Comparison of ENCODE assay signal across 8 cellular contexts in genomic region chr11:59173080-59173963, GRCh38. TPM values are rescaled to one million over a fixed set of nuclear protein-coding genes. Genes with fewer than 3 reads are reported as not detected.
A peak's percentile ranks its signal among the peaks of the same experiment; 100 is the strongest.
DNase-seq lines count a peak whose midpoint lies in the region; ATAC-seq and TF ChIP-seq lines count a peak whose summit lies in the region.

No MANE protein-coding gene starts in this region.

- TF ChIP-seq CTCF in WERI-Rb-1 (IDR thresholded peaks at IDR 0.05; ENCODE audit: low read depth, low read length): no peak
- TF ChIP-seq CTCF in foreskin fibroblast (IDR thresholded peaks at IDR 0.05; ENCODE audit: low read depth, low read length): no peak

- peak overlapping the region; percentile 91 for H3K4me2 ChIP-seq in neuronal stem cell (ENCODE audit: insufficient read depth, low read length, poor library complexity, severe bottlenecking)

- WGBS in neuronal stem cell (ENCODE audit: extremely low coverage in 2 of 2, insufficient read length in 2 of 2, insufficient replicate concordance in 1 of 2), 2 donors: no CpG with 5 or more reads among the region's 37 CpGs

- peaks cover 6% of the 10 kb centered on the region for H3K79me1 ChIP-seq in neuronal stem cell (ENCODE audit: low read depth, low read length)

- H3K27ac ChIP-seq in WERI-Rb-1 (no peak overlapping the region), neuronal stem cell (replicated peaks; ENCODE audit: low read length) (peak overlapping the region; percentile 89)

- H2BK12ac ChIP-seq in neuronal stem cell (ENCODE audit: low read length): peak overlapping the region; percentile 98

- H4K8ac ChIP-seq in neuronal stem cell (ENCODE audit: low read depth, low read length): no peak overlapping the region

- peak overlapping the region; percentile 98 for H2AK5ac ChIP-seq in neuronal stem cell (ENCODE audit: low read depth, low read length)

- H3K9ac ChIP-seq in neuronal stem cell (ENCODE audit: low read depth, low read length, poor library complexity): peak overlapping the region; percentile 97

- peak overlapping the region; percentile 76 for H2AFZ ChIP-seq in neuronal stem cell (ENCODE audit: low read length)

- peak overlapping the region; percentile 97 for H2BK5ac ChIP-seq in neuronal stem cell (ENCODE audit: low read length)

- DNase-seq in ELR (ENCODE audit: low read depth) (peak; percentile 30), WERI-Rb-1 (peak; percentile 15), foreskin fibroblast (peak in 1 of 2 donors; percentile 41), neuronal stem cell (ENCODE audit: low spot score) (no peak), globus pallidus (ENCODE audit: low spot score) (no peak), NCI-H2196 (lab: John Stamatoyannopoulos, UW; ENCODE audit: unreplicated experiment) (no peak)

- peak overlapping the region; percentile 75 for H3K23ac ChIP-seq in neuronal stem cell (ENCODE audit: low read depth, low read length, poor library complexity)

- H3K18ac ChIP-seq in neuronal stem cell (ENCODE audit: low read length): peak overlapping the region; percentile 99

- no peak overlapping the region for H3K4me3 ChIP-seq in WERI-Rb-1 (ENCODE audit: low read depth, low read length)
- peak overlapping the region; percentile 56 to 60 for H3K4me3 ChIP-seq in foreskin fibroblast (ENCODE audit: low read depth in 1 of 2, low read length in 2 of 2)
- peak overlapping the region; percentile 86 to 95 for H3K4me3 ChIP-seq in neuronal stem cell (ENCODE audit: low read length in 2 of 2)

- ATAC-seq in HG02759 (IDR thresholded peaks at IDR 0.05; ENCODE audit: unreplicated experiment) (peak; percentile 1), HG03097 (IDR thresholded peaks at IDR 0.05; ENCODE audit: low FRiP score, unreplicated experiment) (no peak)

- H4K91ac ChIP-seq in neuronal stem cell (ENCODE audit: low read depth, low read length, poor library complexity): no peak overlapping the region

- H3K9me3 ChIP-seq in WERI-Rb-1 (ENCODE audit: severe bottlenecking): no peaks in the 10 kb centered on the region
- peaks cover 0 to 20% of the 10 kb centered on the region in 2 donors for H3K9me3 ChIP-seq in neuronal stem cell (replicated peaks in 1 of 2; ENCODE audit: control insufficient read depth in 2 of 2, insufficient read depth in 1 of 2, low read depth in 1 of 2, low read length in 2 of 2)

- H2BK15ac ChIP-seq in neuronal stem cell (ENCODE audit: low read length): peak overlapping the region; percentile 91

- peak overlapping the region; percentile 82 for H2BK120ac ChIP-seq in neuronal stem cell (ENCODE audit: low read depth, low read length)

- H3K14ac ChIP-seq in neuronal stem cell (ENCODE audit: low read length): peak overlapping the region; percentile 83

- H3K4ac ChIP-seq in neuronal stem cell (ENCODE audit: low read length): no peak overlapping the region

- H3K27me3 ChIP-seq in WERI-Rb-1 (ENCODE audit: insufficient read depth, low read depth, severe bottlenecking) (peaks cover 80% of the 10 kb centered on the region), neuronal stem cell (ENCODE audit: control insufficient read depth in 3 of 3, insufficient read depth in 3 of 3, low read depth in 1 of 3, low read length in 3 of 3) (no peaks in the 10 kb centered on the region)

- H3K36me3 ChIP-seq in WERI-Rb-1 (no peaks in the 10 kb centered on the region), neuronal stem cell (replicated peaks in 1 of 2; ENCODE audit: control insufficient read depth in 2 of 2, insufficient read depth in 2 of 2, low read length in 2 of 2) (peaks cover 11 to 38% of the 10 kb centered on the region in 2 donors)

- peaks cover 20% of the 10 kb centered on the region in 2 donors for H3K4me1 ChIP-seq in neuronal stem cell (ENCODE audit: control insufficient read depth in 2 of 2, insufficient read depth in 1 of 2, low read depth in 1 of 2, low read length in 2 of 2)

RNA-seq across cellular contexts. Expression of gene DTX4, which starts 1.4 kb away (rescaled TPM):
- 84.4 TPM for polyA plus RNA-seq in neuronal stem cell (2013, experiment 1 of 2)
- 84.6 TPM for polyA plus RNA-seq in neuronal stem cell (2013, experiment 2 of 2)

RNA-seq across cellular contexts. Expression of gene FAM111A, which starts 30.7 kb away (rescaled TPM):
- polyA plus RNA-seq in neuronal stem cell (2013, experiment 1 of 2): 16.9 TPM
- polyA plus RNA-seq in neuronal stem cell (2013, experiment 2 of 2): 17.1 TPM

RNA-seq across cellular contexts. Expression of gene MPEG1, which starts 39.4 kb away (rescaled TPM):
- polyA plus RNA-seq in neuronal stem cell (2013, experiment 1 of 2): not detected
- not detected for polyA plus RNA-seq in neuronal stem cell (2013, experiment 2 of 2)

Comparison
In these comparisons a context has a peak if more than half of its experiments do, and no peak if none do; other contexts are left out.
1. DNase-seq: peak in ELR (single experiment) and WERI-Rb-1 (single experiment); none in neuronal stem cell (single experiment), globus pallidus (single experiment) and NCI-H2196 (single experiment).